16 cellular contexts compared by ENCODE assay signal in the genomic region with DNA sequence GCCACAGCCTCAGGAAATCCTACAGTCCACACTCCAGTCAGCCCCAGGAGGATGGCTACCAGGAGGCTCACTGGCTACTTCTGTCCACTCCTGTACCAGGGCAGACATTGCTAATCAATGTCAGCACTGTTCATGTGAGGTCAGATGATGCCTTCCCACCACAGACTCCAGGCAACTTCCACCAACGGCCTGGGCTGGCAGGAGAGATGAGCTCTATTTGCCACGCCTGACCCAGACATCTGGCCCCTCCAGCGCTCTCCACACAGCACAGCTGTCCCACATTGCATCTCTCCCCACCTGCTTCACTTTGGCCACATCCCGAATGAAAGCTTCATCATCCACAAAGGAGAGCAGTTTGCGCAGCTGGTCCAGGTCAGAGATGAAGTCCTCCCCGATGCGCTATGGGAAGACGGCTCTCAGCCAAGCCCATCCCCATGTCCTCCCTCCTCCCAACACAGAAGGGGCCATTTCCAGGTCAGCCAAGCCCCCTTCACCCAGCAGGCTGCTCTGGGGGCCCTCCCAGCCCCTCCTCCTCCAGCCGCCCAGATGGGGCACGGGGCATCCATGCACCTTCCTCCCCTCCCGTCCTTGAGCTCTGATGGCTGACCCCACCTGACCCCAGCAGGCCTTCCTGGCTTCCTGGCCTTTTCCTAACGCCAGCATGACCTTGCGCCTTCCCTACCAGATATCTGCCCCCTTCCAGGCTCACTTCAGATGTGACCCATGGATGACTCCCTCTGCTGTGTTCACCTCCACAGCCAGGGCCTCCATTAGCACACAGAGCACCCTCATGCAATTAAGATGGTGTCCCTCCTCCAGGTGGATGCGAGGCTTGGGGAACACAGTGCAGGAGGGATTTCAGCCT. TPM values are rescaled to one million over a fixed set of nuclear protein-coding genes. Genes with fewer than 3 reads are reported as not detected.
A peak's percentile ranks its signal among the peaks of the same experiment; 100 is the strongest.
DNase-seq lines count a peak whose midpoint lies in the region; ATAC-seq and TF ChIP-seq lines count a peak whose summit lies in the region.
"Had no signal": no experiment of that assay in that cellular context is flagged by ENCODE, and none has a peak within 500 bp of the region (broad histone marks: within the 10 kb centered on the region; RNA-seq: fewer than 3 reads in every experiment).

No MANE protein-coding gene starts in this region.

- peaks cover 6% of the 10 kb centered on the region for H3K36me3 Mint-ChIP-seq in activated naive CD4-positive, alpha-beta T cell treated with anti-CD3 and anti-CD28 coated beads for 36 hours (ENCODE audit: low read depth)
- H3K36me3 Mint-ChIP-seq: activated naive CD4-positive, alpha-beta T cell treated with anti-CD3 and anti-CD28 coated beads, Interleukin-2, amount 50 U/mL, for 72 hours had no signal

- no peak overlapping the region for H3K4me3 ChIP-seq in H7 (ENCODE audit: insufficient read depth, low read depth, low read length)
- H3K4me3 ChIP-seq in liver (ENCODE audit: low read depth in 1 of 3, low read length in 3 of 3), result no peak overlapping the region

- H3K4me1 ChIP-seq in liver (ENCODE audit: control insufficient read depth in 4 of 4, insufficient read depth in 4 of 4, low read length in 3 of 4), result no peaks in the 10 kb centered on the region

- H3K9me3 Mint-ChIP-seq in activated naive CD4-positive, alpha-beta T cell treated with anti-CD3 and anti-CD28 coated beads for 36 hours, result no peaks in the 10 kb centered on the region
- H3K9me3 Mint-ChIP-seq: activated naive CD4-positive, alpha-beta T cell treated with anti-CD3 and anti-CD28 coated beads, Interleukin-2, amount 50 U/mL, for 72 hours had no signal

- H3K27me3 Mint-ChIP-seq in activated naive CD4-positive, alpha-beta T cell treated with anti-CD3 and anti-CD28 coated beads for 36 hours (ENCODE audit: low read depth), result no peaks in the 10 kb centered on the region

- ATAC-seq in GM19328 (IDR thresholded peaks at IDR 0.05; ENCODE audit: unreplicated experiment) (no peak), HG03571 (IDR thresholded peaks at IDR 0.05; ENCODE audit: unreplicated experiment) (no peak)
- ATAC-seq: activated naive CD4-positive, alpha-beta T cell treated with anti-CD3 and anti-CD28 coated beads, Interleukin-2, amount 50 U/mL, for 72 hours had no signal

- in situ Hi-C loops in SK-MEL-5 (cut with HindIII; ENCODE audit: low pct_unique_long_range_greater_than_20kb, low sequenced_read_pairs), result no loop called here

- peaks cover 20% of the 10 kb centered on the region for H3K4me1 Mint-ChIP-seq in activated naive CD4-positive, alpha-beta T cell treated with anti-CD3 and anti-CD28 coated beads for 36 hours (ENCODE audit: low read depth)

- intact Hi-C loops in activated naive CD4-positive, alpha-beta T cell treated with anti-CD3 and anti-CD28 coated beads for 36 hours (cut with micrococcal nuclease), result no loop called here

- no peak for TF ChIP-seq CTCF in liver (IDR thresholded peaks at IDR 0.05; ENCODE audit: low read depth, low read length, missing input control)

- peak; percentile 12 for DNase-seq in AG08396 (ENCODE audit: low spot score)
- DNase-seq in H7, result peak; percentile 37
- DNase-seq in SK-MEL-5 (ENCODE audit: low read depth, low spot score), result peak; percentile 26
- no peak for DNase-seq in central memory CD4-positive, alpha-beta T cell
- DNase-seq in activated naive CD4-positive, alpha-beta T cell treated with anti-CD3 and anti-CD28 coated beads for 36 hours, result no peak
- DNase-seq: DMS153, MV-4-11, NCI-H2107, NCI-H82, retina, T-helper 1 cell had no signal

- no peak overlapping the region for H3K27ac Mint-ChIP-seq in activated naive CD4-positive, alpha-beta T cell treated with anti-CD3 and anti-CD28 coated beads for 36 hours

- no peak overlapping the region for H3K4me3 Mint-ChIP-seq in activated naive CD4-positive, alpha-beta T cell treated with anti-CD3 and anti-CD28 coated beads for 36 hours

- no peak overlapping the region for H3K9ac ChIP-seq in liver (ENCODE audit: low read depth in 1 of 2, low read length in 2 of 2)

- H3K9me3 ChIP-seq in liver (ENCODE audit: control insufficient read depth in 4 of 4, low read length in 3 of 4), result no peaks in the 10 kb centered on the region

- TF ChIP-seq RAD21 in liver (IDR thresholded peaks at IDR 0.05), result no peak

- CTCF ChIA-PET in activated naive CD4-positive, alpha-beta T cell treated with anti-CD3 and anti-CD28 coated beads for 36 hours (lab: Charles Lee), result interaction anchor here (0.6 to 0.7 kb wide), 2 partner anchors 9 to 24 kb away, joined by 3 to 9 read pairs; no protein-coding TSS in a partner anchor

- no peak overlapping the region for H3K27ac ChIP-seq in liver (ENCODE audit: low read depth in 1 of 2, low read length in 2 of 2)

- no peaks in the 10 kb centered on the region for H3K36me3 ChIP-seq in H7 (replicated peaks; ENCODE audit: control insufficient read depth, insufficient read depth, low read length)
- no peaks in the 10 kb centered on the region for H3K36me3 ChIP-seq in liver (ENCODE audit: control insufficient read depth in 4 of 4, insufficient read depth in 3 of 4, low read depth in 1 of 4, low read length in 3 of 4)

- H3K27me3 ChIP-seq in H7 (ENCODE audit: control insufficient read depth, insufficient read depth, low read length) (no peaks in the 10 kb centered on the region), liver (ENCODE audit: control insufficient read depth in 4 of 4, insufficient read depth in 4 of 4, low read length in 3 of 4) (no peaks in the 10 kb centered on the region)

- 91% methylated on average over 14 of the region's 14 CpGs for WGBS in liver

TF ChIP-seq in liver, 16 proteins besides CTCF, POLR2A, EP300 and RAD21:
- TF ChIP-seq HNF4G (IDR thresholded peaks at IDR 0.05), result no peak
- peak; percentile 42 for TF ChIP-seq NR2F2 (IDR thresholded peaks at IDR 0.05)
- TF ChIP-seq, protein P1, sequence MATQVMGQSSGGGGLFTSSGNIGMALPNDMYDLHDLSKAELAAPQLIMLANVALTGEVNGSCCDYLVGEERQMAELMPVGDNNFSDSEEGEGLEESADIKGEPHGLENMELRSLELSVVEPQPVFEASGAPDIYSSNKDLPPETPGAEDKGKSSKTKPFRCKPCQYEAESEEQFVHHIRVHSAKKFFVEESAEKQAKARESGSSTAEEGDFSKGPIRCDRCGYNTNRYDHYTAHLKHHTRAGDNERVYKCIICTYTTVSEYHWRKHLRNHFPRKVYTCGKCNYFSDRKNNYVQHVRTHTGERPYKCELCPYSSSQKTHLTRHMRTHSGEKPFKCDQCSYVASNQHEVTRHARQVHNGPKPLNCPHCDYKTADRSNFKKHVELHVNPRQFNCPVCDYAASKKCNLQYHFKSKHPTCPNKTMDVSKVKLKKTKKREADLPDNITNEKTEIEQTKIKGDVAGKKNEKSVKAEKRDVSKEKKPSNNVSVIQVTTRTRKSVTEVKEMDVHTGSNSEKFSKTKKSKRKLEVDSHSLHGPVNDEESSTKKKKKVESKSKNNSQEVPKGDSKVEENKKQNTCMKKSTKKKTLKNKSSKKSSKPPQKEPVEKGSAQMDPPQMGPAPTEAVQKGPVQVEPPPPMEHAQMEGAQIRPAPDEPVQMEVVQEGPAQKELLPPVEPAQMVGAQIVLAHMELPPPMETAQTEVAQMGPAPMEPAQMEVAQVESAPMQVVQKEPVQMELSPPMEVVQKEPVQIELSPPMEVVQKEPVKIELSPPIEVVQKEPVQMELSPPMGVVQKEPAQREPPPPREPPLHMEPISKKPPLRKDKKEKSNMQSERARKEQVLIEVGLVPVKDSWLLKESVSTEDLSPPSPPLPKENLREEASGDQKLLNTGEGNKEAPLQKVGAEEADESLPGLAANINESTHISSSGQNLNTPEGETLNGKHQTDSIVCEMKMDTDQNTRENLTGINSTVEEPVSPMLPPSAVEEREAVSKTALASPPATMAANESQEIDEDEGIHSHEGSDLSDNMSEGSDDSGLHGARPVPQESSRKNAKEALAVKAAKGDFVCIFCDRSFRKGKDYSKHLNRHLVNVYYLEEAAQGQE (IDR thresholded peaks at IDR 0.05), result no peak

RNA-seq across cellular contexts. Expression of a gene that starts 7.4 kb away (rescaled TPM):
- 2.9 and 6.4 TPM in 2 replicates for total RNA-seq in H7 (2014; rRNA removed; shearing (Covaris generic))
- 0.05 and 0.08 TPM in 2 replicates for total RNA-seq in SK-MEL-5 (2014; rRNA removed; shearing (Covaris generic))
- 0.02 and 0.05 TPM in 2 replicates for polyA plus RNA-seq in SK-MEL-5 (2015; cell fraction: cytosol; rRNA removed)
- polyA plus RNA-seq in SK-MEL-5 (2015; cell fraction: nucleus; rRNA removed), result 1.2 and 1.5 TPM in 2 replicates
- 1 to 10 TPM in 1 of 2 donors, under 1 TPM in 1; 0.23 to 1.3 TPM for total RNA-seq in liver
- under 1 TPM; 0.26 to 0.32 TPM for polyA plus RNA-seq in liver
- under 1 TPM; 0.64 to 0.89 TPM for total RNA-seq in activated naive CD4-positive, alpha-beta T cell treated with anti-CD3 and anti-CD28 coated beads for 36 hours

RNA-seq across cellular contexts. Expression of a gene that starts 8.4 kb away (rescaled TPM):
- 9.2 and 12.3 TPM in 2 replicates for total RNA-seq in H7 (2014; rRNA removed; shearing (Covaris generic))
- total RNA-seq in SK-MEL-5 (2014; rRNA removed; shearing (Covaris generic)), result 0.19 TPM in 1 of 2 replicates, not detected in the other
- 0.21 TPM in 1 of 2 replicates, not detected in the other for polyA plus RNA-seq in SK-MEL-5 (2015; cell fraction: cytosol; rRNA removed)
- 1.0 and 3.5 TPM in 2 replicates for polyA plus RNA-seq in SK-MEL-5 (2015; cell fraction: nucleus; rRNA removed)
- total RNA-seq in liver, result 10 to 100 TPM; 12.1 to 14.9 TPM
- polyA plus RNA-seq in liver, result 1 to 10 TPM; 2.7 to 5.2 TPM
- 1 to 10 TPM; 5.2 to 5.6 TPM for total RNA-seq in activated naive CD4-positive, alpha-beta T cell treated with anti-CD3 and anti-CD28 coated beads for 36 hours

RNA-seq across cellular contexts. Expression of a gene that starts 26.0 kb away (rescaled TPM):
- total RNA-seq in H7 (2014; rRNA removed; shearing (Covaris generic)), result 66.5 and 80.0 TPM in 2 replicates
- total RNA-seq in SK-MEL-5 (2014; rRNA removed; shearing (Covaris generic)), result 53.3 and 57.4 TPM in 2 replicates
- polyA plus RNA-seq in SK-MEL-5 (2015; cell fraction: cytosol; rRNA removed), result 135 and 178 TPM in 2 replicates
- polyA plus RNA-seq in SK-MEL-5 (2015; cell fraction: nucleus; rRNA removed), result 397 and 481 TPM in 2 replicates
- 100 to 1,000 TPM in 1 of 2 donors, 10 to 100 TPM in 1; 46.2 to 135 TPM for total RNA-seq in liver
- 10 to 100 TPM; 44.9 to 54.0 TPM for polyA plus RNA-seq in liver
- total RNA-seq in activated naive CD4-positive, alpha-beta T cell treated with anti-CD3 and anti-CD28 coated beads for 36 hours, result 100 to 1,000 TPM; 303 to 320 TPM

RNA-seq across cellular contexts. Expression of a gene that starts 29.3 kb away (rescaled TPM):
- total RNA-seq in H7 (2014; rRNA removed; shearing (Covaris generic)), result 0.85 and 1.9 TPM in 2 replicates
- 0.43 and 0.77 TPM in 2 replicates for total RNA-seq in SK-MEL-5 (2014; rRNA removed; shearing (Covaris generic))
- 0.11 and 1.0 TPM in 2 replicates for polyA plus RNA-seq in SK-MEL-5 (2015; cell fraction: cytosol; rRNA removed)
- 0.38 and 0.42 TPM in 2 replicates for polyA plus RNA-seq in SK-MEL-5 (2015; cell fraction: nucleus; rRNA removed)
- total RNA-seq in liver, result under 1 TPM; 0.17 to 0.79 TPM
- 1 to 10 TPM; 2.1 to 2.8 TPM for polyA plus RNA-seq in liver
- under 1 TPM; 0.24 to 0.35 TPM for total RNA-seq in activated naive CD4-positive, alpha-beta T cell treated with anti-CD3 and anti-CD28 coated beads for 36 hours
- polyA plus RNA-seq: keratinocyte had no signal

RNA-seq across cellular contexts. Expression of a gene that starts 50.7 kb away (rescaled TPM):
- total RNA-seq in H7 (2014; rRNA removed; shearing (Covaris generic)), result 24.5 and 29.7 TPM in 2 replicates
- total RNA-seq in SK-MEL-5 (2014; rRNA removed; shearing (Covaris generic)), result 14.9 and 16.3 TPM in 2 replicates
- 28.9 and 34.8 TPM in 2 replicates for polyA plus RNA-seq in SK-MEL-5 (2015; cell fraction: cytosol; rRNA removed)
- 43.4 and 44.6 TPM in 2 replicates for polyA plus RNA-seq in SK-MEL-5 (2015; cell fraction: nucleus; rRNA removed)
- 1 to 10 TPM; 4.6 to 6.9 TPM for total RNA-seq in liver
- polyA plus RNA-seq in liver, result 1 to 10 TPM; 2.1 to 2.3 TPM
- 10 to 100 TPM; 69.5 to 73.9 TPM for total RNA-seq in activated naive CD4-positive, alpha-beta T cell treated with anti-CD3 and anti-CD28 coated beads for 36 hours

Comparison
In these comparisons a context has a peak if more than half of its experiments do, and no peak if none do; other contexts are left out.
1. DNase-seq: peak in AG08396 (single experiment), H7 (single experiment) and SK-MEL-5 (single experiment); none in central memory CD4-positive, alpha-beta T cell (single experiment) and activated naive CD4-positive, alpha-beta T cell treated with anti-CD3 and anti-CD28 coated beads for 36 hours (single experiment).